Comparison of ENCODE assay signal across 23 cellular contexts in the genomic region with DNA sequence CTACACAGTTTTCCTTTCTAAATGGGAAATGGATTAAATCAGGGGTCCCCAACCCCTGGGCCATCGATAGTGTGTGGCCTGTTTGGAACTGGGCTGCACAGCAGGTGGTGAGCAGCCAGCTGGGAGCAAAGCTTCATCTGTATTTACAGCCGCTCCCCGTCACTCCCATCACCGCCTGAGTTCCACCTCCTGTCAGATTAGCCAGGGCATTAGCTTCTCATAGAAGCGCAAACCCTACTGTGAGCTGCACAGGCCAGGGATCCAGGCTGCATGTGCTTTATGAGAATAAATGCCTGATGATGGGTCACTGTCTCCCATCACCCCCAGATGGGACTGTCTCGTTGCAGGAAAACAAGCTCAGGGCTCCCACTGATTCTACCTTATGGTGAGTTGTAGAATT. TPM values are rescaled to one million over a fixed set of nuclear protein-coding genes. Genes with fewer than 3 reads are reported as not detected.
DNase-seq lines count a peak whose midpoint lies in the region; ATAC-seq and TF ChIP-seq lines count a peak whose summit lies in the region.
"Had no signal": no experiment of that assay in that cellular context is flagged by ENCODE, and none has a peak within 500 bp of the region (broad histone marks: within the 10 kb centered on the region; RNA-seq: fewer than 3 reads in every experiment).

No MANE protein-coding gene starts in this region.

- H3K79me2 ChIP-seq in neural progenitor cell (ENCODE audit: low read depth): no peaks in the 10 kb centered on the region

- peaks cover 40% of the 10 kb centered on the region for H3K4me1 ChIP-seq in CD8-positive, alpha-beta memory T cell (ENCODE audit: insufficient read depth, low read length)
- H3K4me1 ChIP-seq in neural progenitor cell: peaks cover 9% of the 10 kb centered on the region
- H3K4me1 ChIP-seq: Caco-2, HAP-1 had no signal

- no peak overlapping the region for H3K9ac ChIP-seq in neural progenitor cell

- no peaks in the 10 kb centered on the region for H4K20me1 ChIP-seq in neural progenitor cell (ENCODE audit: low read depth)

- no peak for ATAC-seq in CD4-positive, alpha-beta T cell (ENCODE audit: poor library complexity)
- ATAC-seq in GM21447 (IDR thresholded peaks at IDR 0.05; ENCODE audit: unreplicated experiment): no peak
- ATAC-seq: HepG2, Right ventricle myocardium inferior had no signal

- no peak overlapping the region for H3K4me3 ChIP-seq in CD8-positive, alpha-beta memory T cell (ENCODE audit: low read length)
- peak overlapping the region; percentile 14; the same call in 1 of the 2 replicates for H3K4me3 ChIP-seq in WERI-Rb-1 (ENCODE audit: low read depth, low read length)
- H3K4me3 ChIP-seq in neural progenitor cell: no peak overlapping the region
- H3K4me3 ChIP-seq: HAP-1 had no signal

- no peaks in the 10 kb centered on the region for H3K9me3 Mint-ChIP-seq in CD4-positive, alpha-beta T cell
- peaks cover 0 to 2% (median 0%) of the 10 kb centered on the region in 5 donors for H3K9me3 Mint-ChIP-seq in CD8-positive, alpha-beta memory T cell
- peaks cover 4% of the 10 kb centered on the region for H3K9me3 Mint-ChIP-seq in neural progenitor cell

- POLR2A ChIA-PET in CD4-positive, alpha-beta T cell (lab: Charles Lee): interaction anchor here (1.7 kb wide), 1 partner anchor 28 kb away, joined by 4 read pairs; no protein-coding TSS in a partner anchor
- POLR2A ChIA-PET in CD8-positive, alpha-beta memory T cell (lab: Charles Lee): no interaction called here

- H3K36me3 Mint-ChIP-seq in CD4-positive, alpha-beta T cell (ENCODE audit: low read depth): no peaks in the 10 kb centered on the region
- peaks cover 0 to 15% (median 0%) of the 10 kb centered on the region in 3 donors for H3K36me3 Mint-ChIP-seq in CD8-positive, alpha-beta memory T cell
- H3K36me3 Mint-ChIP-seq in neural progenitor cell: no peaks in the 10 kb centered on the region
- H3K36me3 Mint-ChIP-seq: CD14-positive monocyte had no signal

- CTCF ChIA-PET in CD4-positive, alpha-beta T cell (lab: Charles Lee): no interaction called here
- CTCF ChIA-PET in CD8-positive, alpha-beta memory T cell (lab: Charles Lee): interaction anchor here (0.9 kb wide), 1 partner anchor 28 kb away, joined by 3 read pairs; no protein-coding TSS in a partner anchor

- peaks cover 63% of the 10 kb centered on the region for H3K4me1 Mint-ChIP-seq in CD4-positive, alpha-beta T cell (ENCODE audit: low read depth)
- H3K4me1 Mint-ChIP-seq in CD8-positive, alpha-beta memory T cell: peaks cover 45 to 54% (median 47%) of the 10 kb centered on the region in 3 donors
- peaks cover 2% of the 10 kb centered on the region for H3K4me1 Mint-ChIP-seq in neural progenitor cell
- H3K4me1 Mint-ChIP-seq: CD14-positive monocyte had no signal

- H3K27me3 Mint-ChIP-seq in CD4-positive, alpha-beta T cell: no peaks in the 10 kb centered on the region
- peaks cover 4 to 17% of the 10 kb centered on the region in 2 donors for H3K27me3 Mint-ChIP-seq in CD8-positive, alpha-beta memory T cell
- H3K27me3 Mint-ChIP-seq in neural progenitor cell (ENCODE audit: insufficient read depth, low read depth): peaks cover 2% of the 10 kb centered on the region

- intact Hi-C loops in CD4-positive, alpha-beta T cell (cut with DNase I, micrococcal nuclease): loop anchor here in 1 of 2 experiments (2.0 kb wide), 1 partner anchor 28 kb away; no protein-coding TSS in a partner anchor

- H3K27ac Mint-ChIP-seq in CD4-positive, alpha-beta T cell: peak overlapping the region; percentile 87
- peak overlapping the region in 7 of 8 donors; percentile 39 to 92 (median 68) for H3K27ac Mint-ChIP-seq in CD8-positive, alpha-beta memory T cell
- no peak overlapping the region for H3K27ac Mint-ChIP-seq in neural progenitor cell
- H3K27ac Mint-ChIP-seq: CD14-positive monocyte had no signal

- no peak for DNase-seq in CD4-positive, alpha-beta T cell
- DNase-seq in CD8-positive, alpha-beta memory T cell: no peak
- DNase-seq in WERI-Rb-1 (peak; percentile 86), neural progenitor cell (ENCODE audit: low spot score) (peak; percentile 61), iPS-NIHi11 (ENCODE audit: low spot score) (no peak)
- DNase-seq in activated T-cell treated with anti-CD3 and anti-CD28 coated beads, Interleukin-2, amount 50 U/mL, for 48 hours: no peak
- DNase-seq: AML-193; Caco-2; DMS153; GF-D8; KG1; NCI-H1417 treated with DMSO at 0.1 percent for 48 hours; NCI-H2029; NCI-H345; NCI-H69; NK-92 treated with Interleukin-12 subunit alpha and Interleukin-12 subunit beta, amount 100 ng/mL, for 24 hours had no signal

- H3K4me2 ChIP-seq in neural progenitor cell: peak overlapping the region; percentile 34

- no peaks in the 10 kb centered on the region for H3K36me3 ChIP-seq in CD8-positive, alpha-beta memory T cell (ENCODE audit: insufficient read depth, low read length)
- no peaks in the 10 kb centered on the region for H3K36me3 ChIP-seq in WERI-Rb-1
- H3K36me3 ChIP-seq in neural progenitor cell: no peaks in the 10 kb centered on the region
- H3K36me3 ChIP-seq: HAP-1 had no signal

- H3K4me3 Mint-ChIP-seq in CD4-positive, alpha-beta T cell: peak overlapping the region; percentile 13
- peak overlapping the region in 1 of 7 donors; percentile 17 for H3K4me3 Mint-ChIP-seq in CD8-positive, alpha-beta memory T cell
- no peak overlapping the region for H3K4me3 Mint-ChIP-seq in neural progenitor cell
- H3K4me3 Mint-ChIP-seq: CD14-positive monocyte had no signal

- no peak for TF ChIP-seq CTCF in CD4-positive, alpha-beta T cell (IDR thresholded peaks at IDR 0.05)
- TF ChIP-seq CTCF in WERI-Rb-1 (IDR thresholded peaks at IDR 0.05; ENCODE audit: low read depth, low read length): no peak
- TF ChIP-seq CTCF in neural progenitor cell (IDR thresholded peaks at IDR 0.05): no peak

- no peaks in the 10 kb centered on the region for H3F3A ChIP-seq in neural progenitor cell (ENCODE audit: low read depth)

- H3K27ac ChIP-seq in CD4-positive, alpha-beta T cell (ENCODE audit: low read depth, low read length): peak overlapping the region; percentile 55
- H3K27ac ChIP-seq in CD8-positive, alpha-beta memory T cell (ENCODE audit: low read depth, low read length): no peak overlapping the region
- H3K27ac ChIP-seq in WERI-Rb-1: peak overlapping the region; percentile 87
- no peak overlapping the region for H3K27ac ChIP-seq in neural progenitor cell

- H2AFZ ChIP-seq in neural progenitor cell (replicated peaks): no peak overlapping the region

- H3K27me3 ChIP-seq in CD4-positive, alpha-beta T cell (ENCODE audit: control insufficient read depth, insufficient read depth, low read length): no peaks in the 10 kb centered on the region
- no peaks in the 10 kb centered on the region for H3K27me3 ChIP-seq in CD8-positive, alpha-beta memory T cell (ENCODE audit: insufficient read depth, low read length, poor library complexity, severe bottlenecking)
- H3K27me3 ChIP-seq in WERI-Rb-1 (ENCODE audit: insufficient read depth, low read depth, severe bottlenecking) (no peaks in the 10 kb centered on the region), neural progenitor cell (no peaks in the 10 kb centered on the region)

- H3K9me3 ChIP-seq in CD4-positive, alpha-beta T cell (ENCODE audit: control insufficient read depth, low read length): no peaks in the 10 kb centered on the region
- no peaks in the 10 kb centered on the region for H3K9me3 ChIP-seq in CD8-positive, alpha-beta memory T cell (ENCODE audit: low read length)
- no peaks in the 10 kb centered on the region for H3K9me3 ChIP-seq in WERI-Rb-1 (ENCODE audit: severe bottlenecking)
- H3K9me3 ChIP-seq in neural progenitor cell (ENCODE audit: low read depth): no peaks in the 10 kb centered on the region
- H3K9me3 ChIP-seq: Caco-2, HAP-1 had no signal

RNA-seq across cellular contexts. Expression of a gene that starts 41.2 kb away (rescaled TPM):
- 1 to 10 TPM; 2.3 to 2.5 TPM for total RNA-seq in CD4-positive, alpha-beta T cell
- 1 to 10 TPM; 6.0 to 8.2 TPM for total RNA-seq in CD8-positive, alpha-beta memory T cell
- 12.7 TPM for polyA plus RNA-seq in CD8-positive, alpha-beta memory T cell
- total RNA-seq in neural progenitor cell (ENCODE audit: low replicate concordance): 2.3 and 13.9 TPM in 2 replicates
- total RNA-seq: Caco-2, HepG2, M059J had no signal
- polyA plus RNA-seq: CD14-positive monocyte, HepG2 had no signal

RNA-seq across cellular contexts. Expression of a gene that starts 49.3 kb away (rescaled TPM):
- not detected for total RNA-seq in CD4-positive, alpha-beta T cell
- total RNA-seq in CD8-positive, alpha-beta memory T cell: not detected
- polyA plus RNA-seq in CD8-positive, alpha-beta memory T cell: not detected
- not detected in 2 replicates for total RNA-seq in neural progenitor cell (ENCODE audit: low replicate concordance)
- total RNA-seq: Caco-2, HepG2, M059J, Right ventricle myocardium inferior, SK-MEL-5 had no signal
- polyA plus RNA-seq: CD14-positive monocyte, HepG2 had no signal

Comparison
In these comparisons a context has a peak if more than half of its experiments do, and no peak if none do; other contexts are left out.
1. DNase-seq: peak in WERI-Rb-1 (single experiment) and neural progenitor cell (single experiment); none in CD4-positive, alpha-beta T cell (0 of 10), CD8-positive, alpha-beta memory T cell (0 of 5), activated T-cell treated with anti-CD3 and anti-CD28 coated beads, Interleukin-2, amount 50 U/mL, for 48 hours (0 of 2) and iPS-NIHi11 (single experiment).
2. H3K27ac ChIP-seq: peak in CD4-positive, alpha-beta T cell (single experiment) and WERI-Rb-1 (single experiment); none in CD8-positive, alpha-beta memory T cell (single experiment) and neural progenitor cell (single experiment).